In genomic region chr4:178322524-178323183, GRCh38 we compare ENCODE assay signal across 34 cellular contexts.
"Had no signal": no experiment of that assay in that cellular context is flagged by ENCODE, and none has a peak within 500 bp of the region (broad histone marks: within the 10 kb centered on the region; RNA-seq: fewer than 3 reads in every experiment).

No MANE protein-coding gene starts in this region.

- H3K4me3 ChIP-seq: Peyer's patch had no signal

- H3K27ac Mint-ChIP-seq: activated CD4-positive, alpha-beta memory T cell treated with anti-CD3 and anti-CD28 coated beads, Interleukin-2, amount 10 ng/mL, durations not matched to agents 7 days and 5 days; activated CD8-positive, alpha-beta memory T cell treated with anti-CD3 and anti-CD28 coated beads, Interleukin-2, amount 10 ng/mL, durations not matched to agents 7 days and 5 days; activated naive CD4-positive, alpha-beta T cell treated with anti-CD3 and anti-CD28 coated beads, Interleukin-2, amount 10 ng/mL, durations not matched to agents 7 days and 5 days; activated naive CD8-positive, alpha-beta T cell; activated naive CD8-positive, alpha-beta T cell treated with anti-CD3 and anti-CD28 coated beads, Interleukin-2, amount 50 U/mL, for 24 hours had no signal

- H3K4me3 Mint-ChIP-seq: activated CD4-positive, alpha-beta memory T cell treated with anti-CD3 and anti-CD28 coated beads, Interleukin-2, amount 10 ng/mL, durations not matched to agents 7 days and 5 days; activated CD8-positive, alpha-beta memory T cell treated with anti-CD3 and anti-CD28 coated beads, Interleukin-2, amount 10 ng/mL, durations not matched to agents 7 days and 5 days; activated naive CD4-positive, alpha-beta T cell treated with anti-CD3 and anti-CD28 coated beads, Interleukin-2, amount 10 ng/mL, durations not matched to agents 7 days and 5 days; activated naive CD8-positive, alpha-beta T cell; activated naive CD8-positive, alpha-beta T cell treated with anti-CD3 and anti-CD28 coated beads, Interleukin-2, amount 50 U/mL, for 24 hours had no signal

- H3K4me1 Mint-ChIP-seq: activated CD4-positive, alpha-beta memory T cell treated with anti-CD3 and anti-CD28 coated beads, Interleukin-2, amount 10 ng/mL, durations not matched to agents 7 days and 5 days; activated CD8-positive, alpha-beta memory T cell treated with anti-CD3 and anti-CD28 coated beads, Interleukin-2, amount 10 ng/mL, durations not matched to agents 7 days and 5 days; activated naive CD4-positive, alpha-beta T cell treated with anti-CD3 and anti-CD28 coated beads, Interleukin-2, amount 10 ng/mL, durations not matched to agents 7 days and 5 days; activated naive CD8-positive, alpha-beta T cell treated with anti-CD3 and anti-CD28 coated beads, Interleukin-2, amount 50 U/mL, for 24 hours had no signal

- H3K36me3 ChIP-seq: brain microvascular endothelial cell, Peyer's patch, WERI-Rb-1 had no signal

- H3K27me3 Mint-ChIP-seq: activated CD4-positive, alpha-beta memory T cell treated with anti-CD3 and anti-CD28 coated beads, Interleukin-2, amount 10 ng/mL, durations not matched to agents 7 days and 5 days; activated CD8-positive, alpha-beta memory T cell treated with anti-CD3 and anti-CD28 coated beads, Interleukin-2, amount 10 ng/mL, durations not matched to agents 7 days and 5 days; activated naive CD4-positive, alpha-beta T cell treated with anti-CD3 and anti-CD28 coated beads, Interleukin-2, amount 10 ng/mL, durations not matched to agents 7 days and 5 days; activated naive CD8-positive, alpha-beta T cell; activated naive CD8-positive, alpha-beta T cell treated with anti-CD3 and anti-CD28 coated beads, Interleukin-2, amount 50 U/mL, for 24 hours had no signal

- ATAC-seq: activated CD8-positive, alpha-beta memory T cell treated with anti-CD3 and anti-CD28 coated beads, Interleukin-2, amount 10 ng/mL, durations not matched to agents 7 days and 5 days; activated naive CD8-positive, alpha-beta T cell treated with anti-CD3 and anti-CD28 coated beads, Interleukin-2, amount 50 U/mL, for 24 hours; PC-3 had no signal

- H3K27ac ChIP-seq: brain microvascular endothelial cell, Peyer's patch, WERI-Rb-1 had no signal

- H3K4me1 ChIP-seq: Peyer's patch had no signal

- DNase-seq: activated CD4-positive, alpha-beta memory T cell treated with anti-CD3 and anti-CD28 coated beads, Interleukin-2, amount 10 ng/mL, durations not matched to agents 7 days and 5 days; activated CD4-positive, alpha-beta T cell treated with anti-CD3 and anti-CD28 coated beads for 1 hour; activated CD4-positive, alpha-beta T cell treated with anti-CD3 and anti-CD28 coated beads for 48 hours; activated CD4-positive, CD25-positive, alpha-beta regulatory T cell; activated CD8-positive, alpha-beta memory T cell treated with anti-CD3 and anti-CD28 coated beads for 24 hours; activated CD8-positive, alpha-beta memory T cell treated with anti-CD3 and anti-CD28 coated beads, Interleukin-2, amount 10 ng/mL, durations not matched to agents 7 days and 5 days; activated CD8-positive, alpha-beta memory T cell treated with anti-CD3 and anti-CD28 coated beads, Interleukin-2, amount 50 U/mL, for 48 hours; activated effector memory CD4-positive, alpha-beta T cell treated with Interleukin-2 at 50 U/mL for 16 hours; activated naive CD4-positive, alpha-beta T cell treated with anti-CD3 and anti-CD28 coated beads, Interleukin-2, amount 10 ng/mL, durations not matched to agents 7 days and 5 days; activated naive CD8-positive, alpha-beta T cell treated with anti-CD3 and anti-CD28 coated beads, Interleukin-2, amount 50 U/mL, for 24 hours; activated T-cell treated with anti-CD3 and anti-CD28 coated beads, Interleukin-2, amount 50 U/mL, for 48 hours; anterior cingulate cortex; brain microvascular endothelial cell; Karpas-422; KBM-7; NCI-H1105; NCI-H1417 treated with DMSO at 0.1 percent for 48 hours; NCI-H187 treated with DMSO at 0.1 percent for 48 hours; NCI-H2081 treated with DMSO at 0.1 percent for 48 hours; NCI-H2171; NCI-H510A; NCI-H526; NCI-H748 treated with DMSO at 0.1 percent for 48 hours; NK-92 treated with Interleukin-12 subunit alpha and Interleukin-12 subunit beta, amount 100 ng/mL, for 24 hours; PC-3; Peyer's patch; RPMI8226; SIG-M5; SW 1271; T-helper 1 cell; T-helper 2 cell; T-helper 9 cell; WERI-Rb-1 had no signal

- H3K36me3 Mint-ChIP-seq: activated naive CD4-positive, alpha-beta T cell treated with anti-CD3 and anti-CD28 coated beads, Interleukin-2, amount 10 ng/mL, durations not matched to agents 7 days and 5 days; activated naive CD8-positive, alpha-beta T cell had no signal

- H3K27me3 ChIP-seq: brain microvascular endothelial cell, Peyer's patch had no signal
